1 cellular context compared by ENCODE assay signal in the genomic region with DNA sequence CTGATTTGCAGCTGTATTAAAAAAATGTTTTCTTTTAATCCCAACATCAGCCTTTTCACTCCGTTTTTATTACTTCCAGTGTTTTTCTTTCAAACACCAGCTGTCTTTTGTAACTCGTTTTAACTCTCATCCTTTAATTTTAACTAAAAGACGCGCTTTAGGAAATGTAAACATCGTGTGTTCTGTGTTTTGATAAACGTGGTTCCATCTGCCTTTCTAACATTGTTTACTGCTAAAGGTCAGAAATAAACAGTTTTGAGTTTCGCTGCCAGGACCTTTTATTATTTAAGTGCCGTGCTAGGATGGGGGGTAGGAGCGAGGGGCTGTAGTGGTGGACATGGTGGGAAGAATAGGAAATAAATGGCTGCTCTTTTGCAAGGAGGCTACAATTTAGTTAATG.
TF ChIP-seq lines count a peak whose summit lies in the region.

No MANE protein-coding gene starts in this region.

TF ChIP-seq in WTC11, 78 proteins besides CTCF, POLR2A, EP300 and RAD21 (continued from another document):
- no peak for TF ChIP-seq ARID4B (CRISPR knock-in tag; IDR thresholded peaks at IDR 0.05; ENCODE audit: borderline replicate concordance)
- TF ChIP-seq OVOL2 (CRISPR knock-in tag; IDR thresholded peaks at IDR 0.05; ENCODE audit: borderline replicate concordance) = no peak
- no peak for TF ChIP-seq SOX15 (CRISPR knock-in tag; IDR thresholded peaks at IDR 0.05)
- TF ChIP-seq ZNF423 (CRISPR knock-in tag; IDR thresholded peaks at IDR 0.05) = no peak
- TF ChIP-seq ERG (CRISPR knock-in tag; IDR thresholded peaks at IDR 0.05) = no peak
- no peak for TF ChIP-seq ZBTB21 (CRISPR knock-in tag; IDR thresholded peaks at IDR 0.05; ENCODE audit: borderline replicate concordance)
